13 cellular contexts compared by ENCODE assay signal in the genomic region with DNA sequence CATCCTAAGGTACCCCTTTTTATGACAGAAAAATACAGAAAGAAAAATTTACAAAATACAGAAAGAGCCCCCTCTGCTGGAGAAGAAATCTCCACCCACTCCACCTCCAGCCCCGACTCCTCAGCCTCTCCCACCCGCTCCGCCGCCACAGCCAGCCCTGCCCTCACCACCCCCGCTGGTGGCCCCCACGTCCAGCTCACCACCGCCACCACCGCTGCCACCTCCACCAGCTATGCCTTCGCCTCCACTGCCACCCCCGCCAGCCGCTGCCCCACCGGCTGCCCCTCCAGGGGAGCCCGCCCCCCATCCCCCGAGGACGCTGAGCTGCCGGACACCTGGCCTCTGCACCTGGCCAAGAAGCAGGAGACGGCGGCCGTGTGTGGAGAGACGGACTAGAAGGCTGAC. TPM values are rescaled to one million over a fixed set of nuclear protein-coding genes. Genes with fewer than 3 reads are reported as not detected.
A peak's percentile ranks its signal among the peaks of the same experiment; 100 is the strongest.
DNase-seq lines count a peak whose midpoint lies in the region; ATAC-seq and TF ChIP-seq lines count a peak whose summit lies in the region.
"Had no signal": no experiment of that assay in that cellular context is flagged by ENCODE, and none has a peak within 500 bp of the region (broad histone marks: within the 10 kb centered on the region; RNA-seq: fewer than 3 reads in every experiment).

No MANE protein-coding gene starts in this region.

- no peaks in the 10 kb centered on the region for H3K36me3 Mint-ChIP-seq in nephron progenitor cell (ENCODE audit: low read depth)
- H3K36me3 Mint-ChIP-seq: T-cell had no signal

- H3K27me3 Mint-ChIP-seq in nephron progenitor cell (ENCODE audit: low read depth, poor library complexity) = peaks cover 28% of the 10 kb centered on the region

- intact Hi-C loops in heart right ventricle (cut with DNase I) = no loop called here

- H3K4me1 ChIP-seq in HUES6 (ENCODE audit: control insufficient read depth, insufficient read depth, low read length) (peaks cover 4% of the 10 kb centered on the region; the same call in 1 of the 2 replicates), heart right ventricle (no peaks in the 10 kb centered on the region)
- H3K4me1 ChIP-seq: pancreas had no signal

- H3K27ac ChIP-seq in HUES6 (ENCODE audit: low read depth, low read length) = no peak overlapping the region
- H3K27ac ChIP-seq in brain microvascular endothelial cell = no peak overlapping the region
- no peak overlapping the region for H3K27ac ChIP-seq in heart right ventricle
- H3K27ac ChIP-seq: pancreas had no signal

- H3K36me3 ChIP-seq in HUES6 (ENCODE audit: control insufficient read depth, insufficient read depth, low read length) (no peaks in the 10 kb centered on the region), brain microvascular endothelial cell (replicated peaks) (no peaks in the 10 kb centered on the region), heart right ventricle (no peaks in the 10 kb centered on the region)
- H3K36me3 ChIP-seq: pancreas had no signal

- WGBS in heart right ventricle, 2 donors = 19 to 20% methylated on average over 20 of the region's 20 CpGs

- no peak overlapping the region for H3K9ac ChIP-seq in HUES6 (ENCODE audit: low read length)

- no peak overlapping the region for H3K27ac Mint-ChIP-seq in nephron progenitor cell
- H3K27ac Mint-ChIP-seq: T-cell had no signal

- H3K9me3 Mint-ChIP-seq in nephron progenitor cell = no peaks in the 10 kb centered on the region
- H3K9me3 Mint-ChIP-seq: T-cell had no signal

- no peak overlapping the region for H3K4me3 Mint-ChIP-seq in nephron progenitor cell
- H3K4me3 Mint-ChIP-seq: T-cell had no signal

- H3K27me3 ChIP-seq in HUES6 (ENCODE audit: control insufficient read depth, insufficient read depth, low read length) = no peaks in the 10 kb centered on the region
- H3K27me3 ChIP-seq in brain microvascular endothelial cell (replicated peaks) = peaks cover 6% of the 10 kb centered on the region
- peaks cover 0 to 54% (median 44%) of the 10 kb centered on the region in 7 donors for H3K27me3 ChIP-seq in heart right ventricle
- H3K27me3 ChIP-seq: pancreas had no signal

- H3K4me1 Mint-ChIP-seq in nephron progenitor cell = peaks cover 32% of the 10 kb centered on the region
- H3K4me1 Mint-ChIP-seq: T-cell had no signal

- DNase-seq in ELF-1 (ENCODE audit: low read depth, low spot score) (peak; percentile 27), brain microvascular endothelial cell (no peak), nephron progenitor cell (peak; percentile 37), heart right ventricle (no peak), HuH-7.5 (ENCODE audit: low spot score) (no peak)
- DNase-seq: activated CD8-positive, alpha-beta memory T cell treated with anti-CD3 and anti-CD28 coated beads, Interleukin-2, amount 50 U/mL, for 4 hours; anterior cingulate cortex; left colon; T-cell had no signal

- TF ChIP-seq CTCF in brain microvascular endothelial cell (IDR thresholded peaks at IDR 0.05; ENCODE audit: low read depth, low read length, missing control alignments) (peak; percentile 11), nephron progenitor cell (IDR thresholded peaks at IDR 0.05) (peak; percentile 41), heart right ventricle (IDR thresholded peaks at IDR 0.05) (peak in 3 of 9 donors; percentile 11 to 33 (median 14))

- in situ Hi-C loops in brain microvascular endothelial cell (cut with HindIII; ENCODE audit: low pct_ligation_motif_present, low sequenced_read_pairs) = no loop called here

- H3K4me3 ChIP-seq in HUES6 (ENCODE audit: low read depth, low read length) (peak overlapping the region; percentile 10; the same call in 1 of the 2 replicates), brain microvascular endothelial cell (ENCODE audit: low read depth, low read length) (no peak overlapping the region), heart right ventricle (no peak overlapping the region)
- H3K4me3 ChIP-seq: pancreas had no signal

- no peaks in the 10 kb centered on the region for H3K9me3 ChIP-seq in HUES6 (ENCODE audit: control insufficient read depth, insufficient read depth, low read depth, low read length)
- H3K9me3 ChIP-seq in heart right ventricle = no peaks in the 10 kb centered on the region
- H3K9me3 ChIP-seq: pancreas had no signal

- ATAC-seq in heart right ventricle (no peak), GM21737 (IDR thresholded peaks at IDR 0.05; ENCODE audit: unreplicated experiment) (no peak)
- ATAC-seq: left colon, pancreas, T-cell had no signal

RNA-seq across cellular contexts. Expression of gene WFDC2, which starts 17.7 kb away (rescaled TPM):
- 1 to 10 TPM in 1 of 10 donors, under 1 TPM in 3, not detected in 6; 0.44 to 1.6 (median 0.53) TPM for total RNA-seq in heart right ventricle
- under 1 TPM; 0.55 to 0.66 TPM for polyA plus RNA-seq in heart right ventricle
- total RNA-seq: urinary bladder had no signal

RNA-seq across cellular contexts. Expression of gene SPINT3, which starts 28.2 kb away (rescaled TPM):
- not detected for total RNA-seq in heart right ventricle
- not detected for polyA plus RNA-seq in heart right ventricle
- total RNA-seq: left colon, pancreas, T-cell, urinary bladder had no signal
- polyA plus RNA-seq: pancreas, urinary bladder had no signal

RNA-seq across cellular contexts. Expression of gene WFDC6, which starts 52.0 kb away (rescaled TPM):
- total RNA-seq in heart right ventricle = not detected
- polyA plus RNA-seq in heart right ventricle = not detected
- total RNA-seq: left colon, pancreas, T-cell, urinary bladder had no signal
- polyA plus RNA-seq: pancreas, urinary bladder had no signal

RNA-seq across cellular contexts. Expression of gene EPPIN, which starts 60.0 kb away (rescaled TPM):
- not detected for total RNA-seq in heart right ventricle
- polyA plus RNA-seq in heart right ventricle = not detected
- total RNA-seq: left colon, pancreas, T-cell, urinary bladder had no signal
- polyA plus RNA-seq: pancreas, urinary bladder had no signal

Comparison
In these comparisons a context has a peak if more than half of its experiments do, and no peak if none do; other contexts are left out.
1. DNase-seq: peak in ELF-1 (single experiment) and nephron progenitor cell (single experiment); none in brain microvascular endothelial cell (single experiment), heart right ventricle (0 of 2) and HuH-7.5 (single experiment).